In the genomic region with DNA sequence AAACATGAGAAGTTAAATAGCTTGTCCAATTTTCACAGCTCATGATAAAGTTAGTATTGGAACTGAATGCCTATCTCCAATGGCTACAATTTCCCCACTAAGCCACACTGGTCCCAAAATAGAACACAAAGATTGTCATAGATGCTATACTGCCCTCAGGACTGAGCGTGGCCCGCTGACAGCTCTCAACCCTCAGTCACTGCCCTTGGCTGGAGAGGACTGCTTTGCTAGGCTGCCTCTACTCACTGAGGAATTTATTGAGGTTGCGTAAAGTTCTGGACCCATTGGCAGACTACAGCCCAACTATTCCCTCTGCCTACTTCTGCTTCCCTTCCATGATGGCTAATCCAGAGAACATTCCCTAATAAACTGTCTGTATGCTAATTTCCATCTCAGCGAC, we compare ENCODE assay signal across 27 cellular contexts.
"Had no signal": no experiment of that assay in that cellular context is flagged by ENCODE, and none has a peak within 500 bp of the region (broad histone marks: within the 10 kb centered on the region; RNA-seq: fewer than 3 reads in every experiment).

No MANE protein-coding gene starts in this region.

- H3K9me3 ChIP-seq: neutrophil, pancreas, prostate gland, right atrium auricular region, right lobe of liver, sigmoid colon, stomach, thoracic aorta, thyroid gland, tibial nerve, upper lobe of left lung, vagina had no signal

- H3K27ac Mint-ChIP-seq: naive thymus-derived CD8-positive, alpha-beta T cell; natural killer cell treated with Interleukin-12 subunit alpha and Interleukin-12 subunit beta and Interleukin-15 and Interleukin-18, amount 100 ng/mL, for 72 hours; nephron progenitor cell; stimulated activated effector memory CD8-positive, alpha-beta T cell treated with anti-CD3 and anti-CD28 coated beads, Interleukin-12 subunit alpha, Interleukin-12 subunit beta, amount 100 ng/mL, for 72 hours; stimulated activated naive CD8-positive, alpha-beta T cell treated with anti-CD3 and anti-CD28 coated beads, Interleukin-15, Interleukin-2, amounts not matched to agents 100 ng/mL and 50 ng/mL, for 24 hours had no signal

- H3K27ac ChIP-seq: neutrophil, pancreas, prostate gland, right atrium auricular region, right lobe of liver, sigmoid colon, stomach, thoracic aorta, thyroid gland, tibial nerve, upper lobe of left lung, vagina had no signal

- H3K36me3 Mint-ChIP-seq: naive thymus-derived CD8-positive, alpha-beta T cell; natural killer cell treated with Interleukin-12 subunit alpha and Interleukin-12 subunit beta and Interleukin-15 and Interleukin-18, amount 100 ng/mL, for 72 hours; stimulated activated effector memory CD8-positive, alpha-beta T cell treated with anti-CD3 and anti-CD28 coated beads, Interleukin-12 subunit alpha, Interleukin-12 subunit beta, amount 100 ng/mL, for 72 hours had no signal

- H3K9me3 Mint-ChIP-seq: natural killer cell treated with Interleukin-12 subunit alpha and Interleukin-12 subunit beta and Interleukin-15 and Interleukin-18, amount 100 ng/mL, for 72 hours; stimulated activated effector memory CD8-positive, alpha-beta T cell treated with anti-CD3 and anti-CD28 coated beads, Interleukin-12 subunit alpha, Interleukin-12 subunit beta, amount 100 ng/mL, for 72 hours had no signal

- H3K4me3 ChIP-seq: pancreas, prostate gland, right atrium auricular region, right lobe of liver, sigmoid colon, stomach, thoracic aorta, thyroid gland, tibial nerve, upper lobe of left lung, vagina had no signal

- DNase-seq: naive thymus-derived CD8-positive, alpha-beta T cell; nephron progenitor cell; nucleus accumbens; pancreas; retina; right lobe of liver; sigmoid colon; small intestine; stimulated activated CD4-positive, alpha-beta T cell treated with anti-CD3 and anti-CD28 coated beads, Interleukin-15, amount 100 ng/mL, for 24 hours; stimulated activated CD4-positive, alpha-beta T cell treated with anti-CD3 and anti-CD28 coated beads, Interleukin-2, amount 100 ng/mL, for 24 hours; stimulated activated CD4-positive, alpha-beta T cell treated with anti-CD3 and anti-CD28 coated beads, Interleukin-2, amount 100 ng/mL, for 48 hours; stimulated activated CD4-positive, alpha-beta T cell treated with anti-CD3 and anti-CD28 coated beads, Interleukin-4, amount 100 ng/mL, for 24 hours; stimulated activated naive CD4-positive, alpha-beta T cell; stomach; thyroid gland; trophoblast cell; upper lobe of left lung had no signal

- H3K27me3 Mint-ChIP-seq: natural killer cell treated with Interleukin-12 subunit alpha and Interleukin-12 subunit beta and Interleukin-15 and Interleukin-18, amount 100 ng/mL, for 72 hours had no signal

- H3K4me1 ChIP-seq: pancreas, prostate gland, right atrium auricular region, right lobe of liver, sigmoid colon, stomach, thyroid gland, tibial nerve, upper lobe of left lung, vagina had no signal

- H3K4me1 Mint-ChIP-seq: stimulated activated effector memory CD8-positive, alpha-beta T cell treated with anti-CD3 and anti-CD28 coated beads, Interleukin-12 subunit alpha, Interleukin-12 subunit beta, amount 100 ng/mL, for 72 hours had no signal

- H3K4me3 Mint-ChIP-seq: naive thymus-derived CD8-positive, alpha-beta T cell; natural killer cell treated with Interleukin-12 subunit alpha and Interleukin-12 subunit beta and Interleukin-15 and Interleukin-18, amount 100 ng/mL, for 72 hours; nephron progenitor cell; neural crest cell; stimulated activated effector memory CD8-positive, alpha-beta T cell treated with anti-CD3 and anti-CD28 coated beads, Interleukin-12 subunit alpha, Interleukin-12 subunit beta, amount 100 ng/mL, for 72 hours; stimulated activated naive CD8-positive, alpha-beta T cell treated with anti-CD3 and anti-CD28 coated beads, Interleukin-15, Interleukin-2, amounts not matched to agents 100 ng/mL and 50 ng/mL, for 24 hours had no signal

- H3K36me3 ChIP-seq: neutrophil, pancreas, prostate gland, right atrium auricular region, right lobe of liver, sigmoid colon, stomach, thoracic aorta, thyroid gland, tibial nerve, upper lobe of left lung, vagina had no signal

- H3K27me3 ChIP-seq: neutrophil, pancreas, right atrium auricular region, right lobe of liver, sigmoid colon, stomach, thyroid gland, tibial nerve, upper lobe of left lung, vagina had no signal

- ATAC-seq: naive thymus-derived CD8-positive, alpha-beta T cell; natural killer cell treated with Interleukin-12 subunit alpha and Interleukin-12 subunit beta and Interleukin-15 and Interleukin-18, amount 100 ng/mL, for 72 hours; pancreas; right lobe of liver; stimulated activated effector memory CD8-positive, alpha-beta T cell treated with anti-CD3 and anti-CD28 coated beads, Interleukin-12 subunit alpha, Interleukin-12 subunit beta, amount 100 ng/mL, for 72 hours had no signal
